26 cellular contexts compared by ENCODE assay signal in genomic region chr1:83547903-83548302, GRCh38.
DNase-seq lines count a peak whose midpoint lies in the region; ATAC-seq and TF ChIP-seq lines count a peak whose summit lies in the region.
"Had no signal": no experiment of that assay in that cellular context is flagged by ENCODE, and none has a peak within 500 bp of the region (broad histone marks: within the 10 kb centered on the region; RNA-seq: fewer than 3 reads in every experiment).

No MANE protein-coding gene starts in this region.

- H3K9me3 ChIP-seq in MG63 (no peaks in the 10 kb centered on the region), endodermal cell (ENCODE audit: control insufficient read depth, low read length) (no peaks in the 10 kb centered on the region)
- H3K9me3 ChIP-seq: ascending aorta, right atrium auricular region, SJSA1, stomach, transverse colon had no signal

- peak overlapping the region; percentile 18 for H3K27ac Mint-ChIP-seq in endodermal cell
- H3K27ac Mint-ChIP-seq in activated T-helper 2 cell treated with anti-CD3 and anti-CD28 coated beads, Interferon-gamma antibody, Interleukin-2, Interleukin-4, amounts not matched to agents 10 μg/mL and 5 μg/mL and 100 μg/mL, durations not matched to agents 14 hours and 24 hours and 36 hours, result no peak overlapping the region
- H3K27ac Mint-ChIP-seq: activated CD4-positive, alpha-beta T cell treated with anti-CD3 and anti-CD28 coated beads, Interleukin-2, amount 10 ng/mL, durations not matched to agents 7 days and 5 days; activated CD8-positive, alpha-beta memory T cell treated with anti-CD3 and anti-CD28 coated beads, Interleukin-2, amount 10 ng/mL, durations not matched to agents 7 days and 5 days; mesothelial cell of epicardium; naive thymus-derived CD8-positive, alpha-beta T cell; T-helper 1 cell treated with Interleukin-12 subunit alpha and Interleukin-12 subunit beta and Interleukin-4 antibody, amounts not matched to agents 30 μg/mL and 1 μg/mL, for 36 hours had no signal

- no peaks in the 10 kb centered on the region for H3K36me3 Mint-ChIP-seq in endodermal cell (ENCODE audit: low read depth)
- H3K36me3 Mint-ChIP-seq in activated T-helper 2 cell treated with anti-CD3 and anti-CD28 coated beads, Interferon-gamma antibody, Interleukin-2, Interleukin-4, amounts not matched to agents 10 μg/mL and 5 μg/mL and 100 μg/mL, durations not matched to agents 14 hours and 24 hours and 36 hours (ENCODE audit: low read depth), result no peaks in the 10 kb centered on the region
- H3K36me3 Mint-ChIP-seq: activated CD8-positive, alpha-beta memory T cell treated with anti-CD3 and anti-CD28 coated beads, Interleukin-2, amount 10 ng/mL, durations not matched to agents 7 days and 5 days; mesothelial cell of epicardium had no signal

- peak overlapping the region; percentile 21; the same call in 1 of the 2 replicates for H3K27ac ChIP-seq in ACC112 (ENCODE audit: low read depth, low read length)
- H3K27ac ChIP-seq in endodermal cell (ENCODE audit: low read depth, low read length), result no peak overlapping the region
- H3K27ac ChIP-seq: C4-2B, right atrium auricular region, SJSA1, stomach, transverse colon had no signal

- H3K4me1 ChIP-seq in ACC112 (ENCODE audit: control insufficient read depth, insufficient read depth, low read length, unreplicated experiment) (peaks cover 11% of the 10 kb centered on the region), endodermal cell (ENCODE audit: control insufficient read depth, insufficient read depth, low read length) (peaks cover 8% of the 10 kb centered on the region)
- H3K4me1 ChIP-seq: right atrium auricular region, SJSA1, transverse colon had no signal

- no peaks in the 10 kb centered on the region for H3K79me2 ChIP-seq in ACC112 (ENCODE audit: control insufficient read depth, insufficient read depth, low read length, unreplicated experiment)

- H3K4me3 ChIP-seq in ACC112 (ENCODE audit: low read depth, low read length) (no peak overlapping the region), MG63 (no peak overlapping the region), endodermal cell (ENCODE audit: low read length) (no peak overlapping the region)
- H3K4me3 ChIP-seq: ascending aorta, right atrium auricular region, SJSA1, stomach, transverse colon had no signal

- ATAC-seq in left lobe of liver (peak; percentile 95), GM21619 (IDR thresholded peaks at IDR 0.05; ENCODE audit: unreplicated experiment) (no peak)
- ATAC-seq: activated CD8-positive, alpha-beta memory T cell treated with anti-CD3 and anti-CD28 coated beads, Interleukin-2, amount 10 ng/mL, durations not matched to agents 7 days and 5 days; left cardiac atrium; naive thymus-derived CD8-positive, alpha-beta T cell had no signal

- intact Hi-C loops in activated T-helper 2 cell treated with anti-CD3 and anti-CD28 coated beads, Interferon-gamma antibody, Interleukin-2, Interleukin-4, amounts not matched to agents 10 μg/mL and 5 μg/mL and 100 μg/mL, durations not matched to agents 14 hours and 24 hours and 36 hours (cut with micrococcal nuclease), result no loop called here

- H3K27me3 ChIP-seq in ACC112 (ENCODE audit: insufficient read depth, low read length) (no peaks in the 10 kb centered on the region), MG63 (no peaks in the 10 kb centered on the region), endodermal cell (ENCODE audit: control insufficient read depth, insufficient read depth, low read length, poor library complexity, severe bottlenecking) (no peaks in the 10 kb centered on the region)
- H3K27me3 ChIP-seq: ascending aorta, right atrium auricular region, SJSA1, stomach, transverse colon had no signal

- WGBS in endodermal cell (ENCODE audit: insufficient coverage in 1 of 2, insufficient read length in 1 of 2), 2 experiments, result 88 to 100% methylated on average over 3 to 6 of the region's 6 CpGs

- H3K27me3 Mint-ChIP-seq in endodermal cell (ENCODE audit: insufficient read depth), result peaks cover 7% of the 10 kb centered on the region
- H3K27me3 Mint-ChIP-seq in activated T-helper 2 cell treated with anti-CD3 and anti-CD28 coated beads, Interferon-gamma antibody, Interleukin-2, Interleukin-4, amounts not matched to agents 10 μg/mL and 5 μg/mL and 100 μg/mL, durations not matched to agents 14 hours and 24 hours and 36 hours (ENCODE audit: low read depth), result no peaks in the 10 kb centered on the region
- H3K27me3 Mint-ChIP-seq: activated CD4-positive, alpha-beta T cell treated with anti-CD3 and anti-CD28 coated beads, Interleukin-2, amount 10 ng/mL, durations not matched to agents 7 days and 5 days; activated CD8-positive, alpha-beta memory T cell treated with anti-CD3 and anti-CD28 coated beads, Interleukin-2, amount 10 ng/mL, durations not matched to agents 7 days and 5 days; naive thymus-derived CD8-positive, alpha-beta T cell had no signal

- H3K9me3 Mint-ChIP-seq in endodermal cell, result no peaks in the 10 kb centered on the region
- H3K9me3 Mint-ChIP-seq in activated T-helper 2 cell treated with anti-CD3 and anti-CD28 coated beads, Interferon-gamma antibody, Interleukin-2, Interleukin-4, amounts not matched to agents 10 μg/mL and 5 μg/mL and 100 μg/mL, durations not matched to agents 14 hours and 24 hours and 36 hours, result no peaks in the 10 kb centered on the region

- no peak for TF ChIP-seq CTCF in endodermal cell (conservative IDR thresholded peaks at IDR 0.05)

- no peaks in the 10 kb centered on the region for H3K36me3 ChIP-seq in ACC112 (ENCODE audit: insufficient read depth, low read length)
- H3K36me3 ChIP-seq in MG63, result no peaks in the 10 kb centered on the region
- H3K36me3 ChIP-seq in endodermal cell (ENCODE audit: control insufficient read depth, insufficient read depth, low read length), result no peaks in the 10 kb centered on the region
- H3K36me3 ChIP-seq: ascending aorta, right atrium auricular region, SJSA1, stomach, transverse colon had no signal

- H2AFZ ChIP-seq in ACC112 (ENCODE audit: low read length, unreplicated experiment), result no peak overlapping the region

- H3K4me1 Mint-ChIP-seq in endodermal cell, result peaks cover 32% of the 10 kb centered on the region
- peaks cover 2% of the 10 kb centered on the region for H3K4me1 Mint-ChIP-seq in activated T-helper 2 cell treated with anti-CD3 and anti-CD28 coated beads, Interferon-gamma antibody, Interleukin-2, Interleukin-4, amounts not matched to agents 10 μg/mL and 5 μg/mL and 100 μg/mL, durations not matched to agents 14 hours and 24 hours and 36 hours (ENCODE audit: low read depth)
- H3K4me1 Mint-ChIP-seq: activated CD8-positive, alpha-beta memory T cell treated with anti-CD3 and anti-CD28 coated beads, Interleukin-2, amount 10 ng/mL, durations not matched to agents 7 days and 5 days; mesothelial cell of epicardium had no signal

- H3K4me3 Mint-ChIP-seq in endodermal cell, result no peak overlapping the region
- H3K4me3 Mint-ChIP-seq in activated T-helper 2 cell treated with anti-CD3 and anti-CD28 coated beads, Interferon-gamma antibody, Interleukin-2, Interleukin-4, amounts not matched to agents 10 μg/mL and 5 μg/mL and 100 μg/mL, durations not matched to agents 14 hours and 24 hours and 36 hours (ENCODE audit: low read depth), result no peak overlapping the region
- H3K4me3 Mint-ChIP-seq: activated CD4-positive, alpha-beta T cell treated with anti-CD3 and anti-CD28 coated beads, Interleukin-2, amount 10 ng/mL, durations not matched to agents 7 days and 5 days; activated CD8-positive, alpha-beta memory T cell treated with anti-CD3 and anti-CD28 coated beads, Interleukin-2, amount 10 ng/mL, durations not matched to agents 7 days and 5 days; mesothelial cell of epicardium; naive thymus-derived CD8-positive, alpha-beta T cell; T-helper 1 cell treated with Interleukin-12 subunit alpha and Interleukin-12 subunit beta and Interleukin-4 antibody, amounts not matched to agents 30 μg/mL and 1 μg/mL, for 36 hours had no signal

- no peak overlapping the region for H3K9ac ChIP-seq in endodermal cell (ENCODE audit: extremely low read depth, low read length, poor library complexity, severe bottlenecking)

- DNase-seq in MG63 (peak; percentile 26), endodermal cell (no peak), left lobe of liver (ENCODE audit: low spot score) (peak; percentile 65), NCI-H526 treated with DMSO at 0.1 percent for 48 hours (lab: John Stamatoyannopoulos, UW) (no peak), nucleus accumbens (lab: John Stamatoyannopoulos, UW) (no peak)
- DNase-seq in activated T-helper 2 cell treated with anti-CD3 and anti-CD28 coated beads, Interferon-gamma antibody, Interleukin-2, Interleukin-4, amounts not matched to agents 10 μg/mL and 5 μg/mL and 100 μg/mL, durations not matched to agents 14 hours and 24 hours and 36 hours (ENCODE audit: low spot score), result no peak
- DNase-seq: activated CD4-positive, alpha-beta T cell treated with anti-CD3 and anti-CD28 coated beads, Interleukin-2, amount 10 ng/mL, durations not matched to agents 7 days and 5 days; activated CD8-positive, alpha-beta memory T cell treated with anti-CD3 and anti-CD28 coated beads, Interleukin-2, amount 10 ng/mL, durations not matched to agents 7 days and 5 days; activated naive CD4-positive, alpha-beta T cell treated with anti-CD3 and anti-CD28 coated beads, Interleukin-2, amount 50 U/mL, for 16 hours; glutamatergic neuron; H7; KG1; left cardiac atrium; naive thymus-derived CD8-positive, alpha-beta T cell; NCI-H187 treated with DMSO at 0.1 percent for 48 hours; NK-92 treated with Interleukin-12 subunit alpha and Interleukin-12 subunit beta, amount 100 ng/mL, for 24 hours; stomach; transverse colon had no signal

Comparison
In these comparisons a context has a peak if more than half of its experiments do, and no peak if none do; other contexts are left out.
1. DNase-seq: peak in MG63 (single experiment) and left lobe of liver (single experiment); none in endodermal cell (single experiment), NCI-H526 treated with DMSO at 0.1 percent for 48 hours (single experiment), activated T-helper 2 cell treated with anti-CD3 and anti-CD28 coated beads, Interferon-gamma antibody, Interleukin-2, Interleukin-4, amounts not matched to agents 10 μg/mL and 5 μg/mL and 100 μg/mL, durations not matched to agents 14 hours and 24 hours and 36 hours (single experiment) and nucleus accumbens (0 of 56).